ENCODE assay signal across 8 cellular contexts in the genomic region with DNA sequence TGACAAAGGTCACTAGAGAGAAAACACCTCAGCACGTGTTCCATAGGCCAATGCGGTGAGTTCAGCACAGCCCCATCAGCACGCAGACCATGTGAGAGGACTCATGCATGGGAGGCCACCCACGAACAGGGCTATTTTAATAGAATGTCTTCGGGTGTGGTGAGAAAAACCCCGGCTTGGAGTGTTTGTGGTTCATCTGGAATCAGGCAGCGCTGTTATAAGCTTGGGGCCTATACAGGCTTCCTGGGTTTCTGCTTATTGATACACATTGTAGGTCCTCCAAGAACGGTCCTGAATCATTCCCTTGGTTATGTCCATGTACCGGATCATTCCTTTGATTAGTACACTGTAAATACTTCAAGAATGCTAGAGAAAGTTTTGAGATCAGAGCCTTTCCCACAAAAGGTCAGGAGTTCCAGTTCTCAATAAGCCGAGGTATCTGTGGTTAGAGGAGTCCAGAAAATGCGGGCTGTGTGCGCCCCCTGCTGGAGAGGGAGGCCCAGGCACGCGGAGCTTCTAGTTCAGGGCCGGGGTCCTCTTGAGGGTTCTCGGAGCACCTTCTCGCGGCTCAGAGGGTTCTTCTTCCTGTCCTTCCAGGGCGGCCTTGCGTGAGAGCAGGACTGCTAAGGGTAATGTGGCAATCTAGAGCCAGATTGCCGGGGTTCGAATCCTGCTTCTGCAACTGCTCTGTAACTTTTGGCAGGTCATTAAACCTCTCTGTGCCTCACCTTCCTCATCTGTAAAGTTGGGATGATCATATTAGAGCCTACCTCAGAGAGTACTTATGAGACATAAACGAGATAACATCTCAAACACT. TPM values are rescaled to one million over a fixed set of nuclear protein-coding genes. Genes with fewer than 3 reads are reported as not detected.
DNase-seq lines count a peak whose midpoint lies in the region; ATAC-seq and TF ChIP-seq lines count a peak whose summit lies in the region.

No MANE protein-coding gene starts in this region.

- H3K4me1 ChIP-seq in Caco-2, result no peaks in the 10 kb centered on the region
- peaks cover 7% of the 10 kb centered on the region for H3K4me1 ChIP-seq in OCI-LY1 (ENCODE audit: insufficient read depth, low read length, severe bottlenecking)
- peaks cover 6% of the 10 kb centered on the region for H3K4me1 ChIP-seq in fibroblast of lung (ENCODE audit: control insufficient read depth, extremely low read depth, insufficient read depth, low read length)

- peak; percentile 75 to 88 for TF ChIP-seq CTCF in Caco-2 (IDR thresholded peaks at IDR 0.05; ENCODE audit: insufficient read depth in 1 of 2, low read depth in 1 of 2, low read length in 1 of 2, severe bottlenecking in 1 of 2, unreplicated experiment in 1 of 2)
- TF ChIP-seq CTCF in OCI-LY1 (IDR thresholded peaks at IDR 0.05; ENCODE audit: low read length), result peak; percentile 99
- TF ChIP-seq CTCF in fibroblast of lung (conservative IDR thresholded peaks at IDR 0.05 in 1 of 2, IDR thresholded peaks at IDR 0.05 in 1 of 2; ENCODE audit: low read depth in 1 of 2, low read length in 2 of 2), result peak; percentile 90 to 93
- peak; percentile 97 for TF ChIP-seq CTCF in nephron progenitor cell (IDR thresholded peaks at IDR 0.05)

- H4K20me1 ChIP-seq in OCI-LY1 (ENCODE audit: insufficient read depth, low read length) (no peaks in the 10 kb centered on the region), fibroblast of lung (ENCODE audit: control insufficient read depth, extremely low read depth, insufficient read depth, low read length) (no peaks in the 10 kb centered on the region)

- ATAC-seq in GM19463 (IDR thresholded peaks at IDR 0.05; ENCODE audit: unreplicated experiment) (peak; percentile 95), HG03558 (IDR thresholded peaks at IDR 0.05; ENCODE audit: extremely low read depth, unreplicated experiment) (peak; percentile 72)

- H3F3A ChIP-seq in OCI-LY1 (ENCODE audit: insufficient read depth, low read length), result no peaks in the 10 kb centered on the region

- H3K27me3 ChIP-seq in Caco-2 (replicated peaks; ENCODE audit: control insufficient read depth, insufficient read depth, low read length) (no peaks in the 10 kb centered on the region), OCI-LY1 (ENCODE audit: insufficient read depth, low read length) (no peaks in the 10 kb centered on the region), fibroblast of lung (ENCODE audit: control insufficient read depth, insufficient read depth, low read length) (no peaks in the 10 kb centered on the region)

- CTCF ChIA-PET in Caco-2 (lab: Charles Lee), result interaction anchor here (1.0 to 1.7 kb wide), 2 partner anchors 551 to 662 kb away, joined by 4 read pairs; no protein-coding TSS in a partner anchor

- H3K27ac Mint-ChIP-seq in Caco-2 (ENCODE audit: unreplicated experiment) (no peak overlapping the region), nephron progenitor cell (no peak overlapping the region)
- H3K27ac Mint-ChIP-seq in stimulated activated naive CD8-positive, alpha-beta T cell treated with anti-CD3 and anti-CD28 coated beads, Interleukin-15, Interleukin-2, amounts not matched to agents 100 ng/mL and 50 ng/mL, for 24 hours, result peak overlapping the region; percentile 68

- H3K27ac ChIP-seq in OCI-LY1 (ENCODE audit: low read depth, low read length, poor library complexity, severe bottlenecking) (no peak overlapping the region), fibroblast of lung (ENCODE audit: insufficient read depth, low read length) (no peak overlapping the region)

- peak overlapping the region; percentile 28; the same call in 1 of the 2 replicates for H2AFZ ChIP-seq in OCI-LY1 (ENCODE audit: low read length)
- H2AFZ ChIP-seq in fibroblast of lung (ENCODE audit: low read length), result no peak overlapping the region

- H3K4me1 Mint-ChIP-seq in Caco-2 (ENCODE audit: low read depth, unreplicated experiment) (no peaks in the 10 kb centered on the region), nephron progenitor cell (peaks cover 22% of the 10 kb centered on the region)
- H3K4me1 Mint-ChIP-seq in stimulated activated naive CD8-positive, alpha-beta T cell treated with anti-CD3 and anti-CD28 coated beads, Interleukin-15, Interleukin-2, amounts not matched to agents 100 ng/mL and 50 ng/mL, for 24 hours (ENCODE audit: low read depth), result peaks cover 25% of the 10 kb centered on the region

- no peak overlapping the region for H3K4me3 Mint-ChIP-seq in Caco-2 (ENCODE audit: unreplicated experiment)
- no peak overlapping the region for H3K4me3 Mint-ChIP-seq in nephron progenitor cell
- peak overlapping the region; percentile 33 for H3K4me3 Mint-ChIP-seq in stimulated activated naive CD8-positive, alpha-beta T cell treated with anti-CD3 and anti-CD28 coated beads, Interleukin-15, Interleukin-2, amounts not matched to agents 100 ng/mL and 50 ng/mL, for 24 hours

- intact Hi-C loops in Caco-2 (cut with micrococcal nuclease; ENCODE audit: unreplicated experiment), result loop anchor here (1.0 to 5.0 kb wide), 3 partner anchors 56 to 664 kb away; no protein-coding TSS in a partner anchor

- H3K9me2 ChIP-seq in OCI-LY1 (ENCODE audit: low read depth, low read length), result no peaks in the 10 kb centered on the region

- no peak overlapping the region for H3K4me2 ChIP-seq in OCI-LY1 (ENCODE audit: low read length)
- no peak overlapping the region for H3K4me2 ChIP-seq in fibroblast of lung (ENCODE audit: extremely low read depth, insufficient read depth, low read length)

- no TSS peak for BruUV-seq in Caco-2 (replicated peaks; lab: Mats Ljungman, UMichigan)

- H3K9me3 Mint-ChIP-seq in Caco-2 (ENCODE audit: unreplicated experiment) (peaks cover 21% of the 10 kb centered on the region), nephron progenitor cell (peaks cover 19% of the 10 kb centered on the region)
- H3K9me3 Mint-ChIP-seq in stimulated activated naive CD8-positive, alpha-beta T cell treated with anti-CD3 and anti-CD28 coated beads, Interleukin-15, Interleukin-2, amounts not matched to agents 100 ng/mL and 50 ng/mL, for 24 hours, result peaks cover 13% of the 10 kb centered on the region

- H3K9ac ChIP-seq in OCI-LY1 (ENCODE audit: low read length) (no peak overlapping the region), fibroblast of lung (ENCODE audit: insufficient read depth, low read length) (no peak overlapping the region)

- peak; percentile 67 to 80 for DNase-seq in Caco-2
- peak; percentile 82 for DNase-seq in activated T-cell treated with anti-CD3 and anti-CD28 coated beads, Interleukin-2, amount 50 U/mL, for 1 hour
- DNase-seq in fibroblast of lung (ENCODE audit: low read depth in 2 of 2), result peak; percentile 91 to 96
- peak; percentile 92 for DNase-seq in nephron progenitor cell

- H3K9me3 ChIP-seq in Caco-2, result no peaks in the 10 kb centered on the region
- H3K9me3 ChIP-seq in OCI-LY1 (ENCODE audit: low read length), result no peaks in the 10 kb centered on the region
- H3K9me3 ChIP-seq in fibroblast of lung (ENCODE audit: control insufficient read depth, insufficient read depth, low read depth, low read length), result no peaks in the 10 kb centered on the region

- no peaks in the 10 kb centered on the region for H3K27me3 Mint-ChIP-seq in Caco-2 (ENCODE audit: insufficient read depth, unreplicated experiment)
- no peaks in the 10 kb centered on the region for H3K27me3 Mint-ChIP-seq in nephron progenitor cell (ENCODE audit: low read depth, poor library complexity)
- H3K27me3 Mint-ChIP-seq in stimulated activated naive CD8-positive, alpha-beta T cell treated with anti-CD3 and anti-CD28 coated beads, Interleukin-15, Interleukin-2, amounts not matched to agents 100 ng/mL and 50 ng/mL, for 24 hours, result peaks cover 8% of the 10 kb centered on the region

- H3K4me3 ChIP-seq in Caco-2 (ENCODE audit: low read depth, low read length), result no peak overlapping the region
- no peak overlapping the region for H3K4me3 ChIP-seq in OCI-LY1 (ENCODE audit: low read depth, low read length, poor library complexity, severe bottlenecking)
- H3K4me3 ChIP-seq in fibroblast of lung (replicated peaks in 1 of 4; ENCODE audit: control extremely low read depth in 1 of 4, insufficient read depth in 1 of 4, low read depth in 3 of 4, low read length in 4 of 4), result no peak overlapping the region

- POLR2A ChIA-PET in Caco-2 (lab: Charles Lee), result no interaction called here

- H3K36me3 Mint-ChIP-seq in Caco-2 (ENCODE audit: insufficient read depth, unreplicated experiment), result no peaks in the 10 kb centered on the region
- peaks cover 9% of the 10 kb centered on the region for H3K36me3 Mint-ChIP-seq in nephron progenitor cell (ENCODE audit: low read depth)
- no peaks in the 10 kb centered on the region for H3K36me3 Mint-ChIP-seq in stimulated activated naive CD8-positive, alpha-beta T cell treated with anti-CD3 and anti-CD28 coated beads, Interleukin-15, Interleukin-2, amounts not matched to agents 100 ng/mL and 50 ng/mL, for 24 hours (ENCODE audit: low read depth)

- H3K36me3 ChIP-seq in Caco-2 (ENCODE audit: control insufficient read depth, insufficient read depth, low read length) (no peaks in the 10 kb centered on the region), OCI-LY1 (ENCODE audit: insufficient read depth, low read length) (no peaks in the 10 kb centered on the region), fibroblast of lung (ENCODE audit: control insufficient read depth, insufficient read depth, low read length) (no peaks in the 10 kb centered on the region)

- H3K79me2 ChIP-seq in OCI-LY1 (ENCODE audit: insufficient read depth, low read length) (no peaks in the 10 kb centered on the region), fibroblast of lung (ENCODE audit: control insufficient read depth, insufficient read depth, low read length) (no peaks in the 10 kb centered on the region)

RNA-seq across cellular contexts. Expression of gene TLR10, which starts 51.8 kb away (rescaled TPM):
- total RNA-seq in Caco-2 (2022) (not detected in 2 replicates), fibroblast of lung (not detected in 2 replicates)
- not detected in 2 replicates for polyA plus RNA-seq in fibroblast of lung
- polyA plus RNA-seq in fibroblast of lung (2012), result not detected in 2 replicates
- not detected in 2 replicates for polyA minus RNA-seq in fibroblast of lung (ENCODE audit: low replicate concordance)
